In the genomic region with DNA sequence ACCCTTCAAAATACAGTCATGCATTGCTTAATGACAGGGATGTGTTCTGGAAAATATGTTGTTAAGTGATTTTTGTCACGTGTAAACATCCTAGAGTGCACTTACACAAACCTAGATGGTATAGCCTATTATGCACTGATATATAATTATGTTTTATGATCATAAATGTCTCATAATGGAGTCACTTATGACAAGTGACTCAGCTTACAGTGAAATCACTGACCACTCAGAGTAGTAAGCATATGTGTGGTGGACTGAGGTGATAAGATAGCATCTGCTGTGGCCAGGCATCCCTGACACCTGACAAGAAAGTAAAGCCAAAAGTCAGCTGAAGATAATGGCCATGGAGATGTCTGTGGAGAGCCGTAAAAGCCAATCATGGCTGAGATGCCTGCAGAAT, we compare ENCODE assay signal across 27 cellular contexts. TPM values are rescaled to one million over a fixed set of nuclear protein-coding genes. Genes with fewer than 3 reads are reported as not detected.
A peak's percentile ranks its signal among the peaks of the same experiment; 100 is the strongest.
DNase-seq lines count a peak whose midpoint lies in the region; ATAC-seq lines count a peak whose summit lies in the region.
"Had no signal": no experiment of that assay in that cellular context is flagged by ENCODE, and none has a peak within 500 bp of the region (broad histone marks: within the 10 kb centered on the region; RNA-seq: fewer than 3 reads in every experiment).

No MANE protein-coding gene starts in this region.

- DNase-seq in NCI-H1092 treated with DMSO at 0.1 percent for 48 hours (lab: John Stamatoyannopoulos, UW) = peak; percentile 21
- DNase-seq in NCI-H1092 (lab: John Stamatoyannopoulos, UW) = no peak
- DNase-seq in NCI-H69 (lab: John Stamatoyannopoulos, UW) = peak; percentile 84
- peak; percentile 53 for DNase-seq in amniotic epithelial cell (ENCODE audit: low read depth)
- no peak for DNase-seq in mesenteric fat pad (ENCODE audit: low spot score)
- DNase-seq in central memory CD4-positive, alpha-beta T cell = no peak
- no peak for DNase-seq in SKM-1 (lab: John Stamatoyannopoulos, UW; ENCODE audit: unreplicated experiment)
- DNase-seq: activated gamma-delta T cell treated with Interleukin-2 at 50 U/mL for 16 hours; activated T-cell treated with anti-CD3 and anti-CD28 coated beads, Interleukin-2, amount 50 U/mL, for 1 hour; Calu3; cerebellar nuclear complex; esophagus squamous epithelium; gastrocnemius medialis; Karpas-422; left cardiac atrium; mammary epithelial cell; NCI-H2171; NCI-H524 treated with DMSO at 0.1 percent for 48 hours; posterior cingulate gyrus; right lobe of liver; stimulated activated CD4-positive, alpha-beta T cell treated with anti-CD3 and anti-CD28 coated beads, Interleukin-12 subunit alpha, Interleukin-12 subunit beta, amount 100 ng/mL, for 4 hours; stimulated activated CD4-positive, alpha-beta T cell treated with anti-CD3 and anti-CD28 coated beads, Interleukin-4, amount 100 ng/mL, for 1 hour; T-helper 17 cell had no signal

- ATAC-seq in HG03521 (IDR thresholded peaks at IDR 0.05; ENCODE audit: unreplicated experiment) = no peak
- ATAC-seq: gastrocnemius medialis; left cardiac atrium; right lobe of liver; stimulated activated memory B cell treated with anti-CD40 and anti-IgM and Interleukin-4, amounts not matched to agents 10 μg/mL and 1 μg/mL and 100 μg/mL, for 72 hours; T-helper 17 cell had no signal

RNA-seq across cellular contexts. Expression of a gene that starts 5.4 kb away (rescaled TPM):
- 24.8 TPM for total RNA-seq in mesenteric fat pad

RNA-seq across cellular contexts. Expression of a gene that starts 5.9 kb away (rescaled TPM):
- 29.7 TPM for total RNA-seq in mesenteric fat pad

RNA-seq across cellular contexts. Expression of a gene that starts 57.1 kb away (rescaled TPM):
- 4.6 TPM for total RNA-seq in mesenteric fat pad
- total RNA-seq: activated CD8-positive, alpha-beta memory T cell treated with anti-CD3 and anti-CD28 coated beads for 36 hours; gastrocnemius medialis; SK-MEL-5 had no signal

Comparison
In these comparisons a context has a peak if more than half of its experiments do, and no peak if none do; other contexts are left out.
1. DNase-seq: peak in NCI-H1092 treated with DMSO at 0.1 percent for 48 hours (single experiment), NCI-H69 (single experiment) and amniotic epithelial cell (single experiment); none in NCI-H1092 (single experiment), mesenteric fat pad (single experiment), central memory CD4-positive, alpha-beta T cell (single experiment) and SKM-1 (single experiment).